ENCODE assay signal across 8 cellular contexts in the genomic region with DNA sequence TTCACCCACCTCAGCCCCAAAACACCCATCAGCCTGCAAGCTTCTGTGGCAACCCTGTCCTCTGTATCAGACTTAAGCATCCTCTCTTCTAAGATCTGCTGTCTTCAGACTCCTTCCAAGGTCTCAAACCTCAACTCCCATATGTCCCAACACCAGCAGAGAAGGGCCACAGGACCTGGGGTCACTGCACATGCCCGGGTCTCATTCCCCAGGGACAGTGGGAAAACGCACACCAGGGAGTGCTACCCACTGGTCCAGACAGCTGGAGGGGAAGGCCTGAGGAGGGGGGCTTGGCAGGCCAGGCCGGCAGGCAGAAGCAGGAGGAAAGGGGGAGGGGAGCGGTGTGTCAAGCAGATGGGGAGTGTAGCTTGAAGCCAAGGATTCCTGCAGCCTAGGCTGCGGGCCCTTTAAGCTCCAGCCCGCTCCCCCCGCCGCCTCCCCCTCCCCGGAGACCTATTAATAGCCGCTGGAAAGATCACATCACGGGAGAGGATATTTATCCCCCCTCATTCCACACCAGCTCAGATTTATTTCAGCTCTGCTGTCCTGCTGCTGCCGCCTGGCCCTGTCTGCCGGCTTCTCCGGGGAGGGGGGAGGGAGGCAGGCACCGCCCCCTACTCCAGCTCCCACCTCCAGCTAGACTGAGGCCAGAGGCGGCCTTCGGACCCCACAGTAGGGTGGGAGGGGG. TPM values are rescaled to one million over a fixed set of nuclear protein-coding genes. Genes with fewer than 3 reads are reported as not detected.
A peak's percentile ranks its signal among the peaks of the same experiment; 100 is the strongest.
DNase-seq lines count a peak whose midpoint lies in the region; ATAC-seq, FAIRE-seq and TF ChIP-seq lines count a peak whose summit lies in the region.

No MANE protein-coding gene starts in this region.

- intact Hi-C loops in OCI-LY7 (cut with micrococcal nuclease; ENCODE audit: unreplicated experiment), result no loop called here
- intact Hi-C loops in right lobe of liver (cut with DNase I), result loop anchor here (5.0 to 10.0 kb wide), 3 partner anchors 46 to 214 kb away; a partner anchor contains a TSS

- H3K4me1 ChIP-seq in OCI-LY7 (ENCODE audit: insufficient read depth, low read length, poor library complexity, severe bottlenecking), result peaks cover 59% of the 10 kb centered on the region
- peaks cover 0 to 34% (median 16%) of the 10 kb centered on the region in 4 donors for H3K4me1 ChIP-seq in right lobe of liver

- H3K9me2 ChIP-seq in OCI-LY7 (ENCODE audit: insufficient read depth, low read length), result no peaks in the 10 kb centered on the region

- no peak overlapping the region for H2AFZ ChIP-seq in OCI-LY7 (ENCODE audit: low read length)

- 7% methylated on average over 3 of the region's 17 CpGs for WGBS in right lobe of liver (ENCODE audit: insufficient coverage, low coverage, low lambda C conversion rate, missing lambda C conversion rate)

- TF ChIP-seq CTCF in OCI-LY7 (conservative IDR thresholded peaks at IDR 0.05; ENCODE audit: low read length) (no peak), right lobe of liver (IDR thresholded peaks at IDR 0.05) (no peak)

- H4K20me1 ChIP-seq in OCI-LY7 (ENCODE audit: insufficient read depth, low read length), result no peaks in the 10 kb centered on the region

- no peak for FAIRE-seq in GM19239 (lab: Jason Lieb, UNC)

- H3K27ac ChIP-seq in OCI-LY7 (ENCODE audit: low read depth, low read length, poor library complexity, severe bottlenecking) (no peak overlapping the region), right lobe of liver (peak overlapping the region; percentile 36 to 75 (median 74))

- H3K79me2 ChIP-seq in OCI-LY7 (ENCODE audit: insufficient read depth, low read depth, low read length), result no peaks in the 10 kb centered on the region

- BruUV-seq in OCI-LY7 (replicated peaks; lab: Mats Ljungman, UMichigan), result no TSS peak

- CTCF ChIA-PET in OCI-LY7 (lab: Charles Lee; ENCODE audit: unreplicated experiment), result interaction anchor here (0.5 to 0.7 kb wide), 4 partner anchors 20 to 28 kb away, joined by 3 to 8 read pairs (median 4); no protein-coding TSS in a partner anchor

- peak overlapping the region; percentile 20; the same call in 1 of the 2 replicates for H3K4me2 ChIP-seq in OCI-LY7 (ENCODE audit: low read length)

- peak; percentile 44 for TF ChIP-seq POLR2A in right lobe of liver (IDR thresholded peaks at IDR 0.05)

- POLR2A ChIA-PET in OCI-LY7 (lab: Charles Lee), result interaction anchor here (0.6 to 0.7 kb wide), 3 partner anchors 21 to 117 kb away, joined by 3 to 6 read pairs (median 4); no protein-coding TSS in a partner anchor

- DNase-seq in H4 (ENCODE audit: low spot score) (peak; percentile 80), OCI-LY7 (ENCODE audit: low spot score) (no peak), dermis microvascular lymphatic vessel endothelial cell (ENCODE audit: low read depth in 2 of 2) (peak; percentile 66 to 85), right lobe of liver (peak in 1 of 3 donors; percentile 54), superior temporal gyrus (ENCODE audit: extremely low spot score) (peak; percentile 49), GM19239 (ENCODE audit: insufficient read length, low spot score) (no peak)
- DNase-seq in stimulated activated CD4-positive, alpha-beta T cell treated with anti-CD3 and anti-CD28 coated beads, Interleukin-15, amount 100 ng/mL, for 24 hours, result no peak

- H3K9me3 ChIP-seq in OCI-LY7 (ENCODE audit: low read length) (no peaks in the 10 kb centered on the region), right lobe of liver (no peaks in the 10 kb centered on the region)

- no peak for ATAC-seq in right lobe of liver
- ATAC-seq in GM21528 (IDR thresholded peaks at IDR 0.05; ENCODE audit: low FRiP score, unreplicated experiment), result no peak

- H3K36me3 ChIP-seq in OCI-LY7 (ENCODE audit: insufficient read depth, low read length) (peaks cover 4% of the 10 kb centered on the region; the same call in 1 of the 2 replicates), right lobe of liver (peaks cover 0 to 13% (median 8%) of the 10 kb centered on the region in 4 donors)

- H3K4me3 ChIP-seq in OCI-LY7 (ENCODE audit: low read depth, low read length, poor library complexity, severe bottlenecking), result no peak overlapping the region
- peak overlapping the region in 1 of 3 donors; percentile 21 for H3K4me3 ChIP-seq in right lobe of liver

- H3K27me3 ChIP-seq in right lobe of liver, result no peaks in the 10 kb centered on the region

RNA-seq across cellular contexts. Expression of a gene that starts 16.7 kb away (rescaled TPM):
- total RNA-seq in H4 (2014; rRNA removed; shearing (Covaris generic)), result 3.3 and 7.5 TPM in 2 replicates
- 3.7 and 6.4 TPM in 2 replicates for total RNA-seq in OCI-LY7 (2014; rRNA removed; shearing (Covaris generic))
- total RNA-seq in OCI-LY7 (2022) (14.8 and 16.6 TPM in 2 replicates), dermis microvascular lymphatic vessel endothelial cell (4.5 and 8.2 TPM in 2 replicates), right lobe of liver (10 to 100 TPM; 10.2 to 22.5 (median 19.8) TPM)

RNA-seq across cellular contexts. Expression of a gene that starts 25.4 kb away (rescaled TPM):
- not detected in 2 replicates for total RNA-seq in H4 (2014; rRNA removed; shearing (Covaris generic))
- 1.4 and 3.3 TPM in 2 replicates for total RNA-seq in OCI-LY7 (2014; rRNA removed; shearing (Covaris generic))
- total RNA-seq in OCI-LY7 (2022) (7.1 and 7.3 TPM in 2 replicates), dermis microvascular lymphatic vessel endothelial cell (not detected in 2 replicates), right lobe of liver (under 1 TPM in 2 of 6 experiments, not detected in 4; 0.07 TPM)

RNA-seq across cellular contexts. Expression of a gene that starts 47.0 kb away (rescaled TPM):
- not detected in 2 replicates for total RNA-seq in H4 (2014; rRNA removed; shearing (Covaris generic))
- total RNA-seq in OCI-LY7 (2014; rRNA removed; shearing (Covaris generic)), result 0.28 TPM in 1 of 2 replicates, not detected in the other
- total RNA-seq in OCI-LY7 (2022) (0.34 TPM in 1 of 2 replicates, not detected in the other), dermis microvascular lymphatic vessel endothelial cell (not detected in 2 replicates), right lobe of liver (not detected)

Comparison
In these comparisons a context has a peak if more than half of its experiments do, and no peak if none do; other contexts are left out.
1. DNase-seq: peak in H4 (single experiment), dermis microvascular lymphatic vessel endothelial cell (2 of 2) and superior temporal gyrus (single experiment); none in OCI-LY7 (single experiment), GM19239 (single experiment) and stimulated activated CD4-positive, alpha-beta T cell treated with anti-CD3 and anti-CD28 coated beads, Interleukin-15, amount 100 ng/mL, for 24 hours (single experiment).